ENCODE assay signal across 33 cellular contexts in genomic region chr17:58360664-58361063, GRCh38. TPM values are rescaled to one million over a fixed set of nuclear protein-coding genes. Genes with fewer than 3 reads are reported as not detected.
"Had no signal": no experiment of that assay in that cellular context is flagged by ENCODE, and none has a peak within 500 bp of the region (broad histone marks: within the 10 kb centered on the region; RNA-seq: fewer than 3 reads in every experiment).

No MANE protein-coding gene starts in this region.

- H3K9me3 Mint-ChIP-seq: activated naive CD4-positive, alpha-beta T cell treated with anti-CD3 and anti-CD28 coated beads for 36 hours; activated naive CD8-positive, alpha-beta T cell treated with anti-CD3 and anti-CD28 coated beads for 36 hours; activated T-helper 1 cell treated with anti-CD3 and anti-CD28 coated beads, Interleukin-12 subunit alpha, Interleukin-12 subunit beta, Interleukin-2, Interleukin-4 antibody, amounts not matched to agents 30 ng/mL and 10 ng/mL and 1 ng/mL, durations not matched to agents 14 hours and 24 hours and 36 hours; brain; immature natural killer cell; memory B cell; natural killer cell; T-helper 1 cell treated with Interleukin-12 subunit alpha and Interleukin-12 subunit beta and Interleukin-4 antibody, amounts not matched to agents 30 μg/mL and 1 μg/mL, for 36 hours; type B pancreatic cell had no signal

- H3K9me3 ChIP-seq: adrenal gland, heart left ventricle, spleen, uterus had no signal

- H3K36me3 Mint-ChIP-seq: activated naive CD8-positive, alpha-beta T cell treated with anti-CD3 and anti-CD28 coated beads for 36 hours; brain; natural killer cell; type B pancreatic cell had no signal

- ATAC-seq: activated CD4-positive, CD25-positive, alpha-beta regulatory T cell treated with anti-CD3 and anti-CD28 coated beads, Interleukin-2, amount 50 U/mL, for 24 hours; heart left ventricle; left colon; natural killer cell; right cardiac atrium had no signal

- H3K4me3 ChIP-seq: adrenal gland, cardiac muscle cell, coronary artery, dorsolateral prefrontal cortex, heart left ventricle, spleen, uterus had no signal

- H3K27ac ChIP-seq: cardiac muscle cell, coronary artery, dorsolateral prefrontal cortex, heart left ventricle, spleen, uterus, WERI-Rb-1 had no signal

- DNase-seq: activated CD4-positive, alpha-beta T cell treated with anti-CD3 and anti-CD28 coated beads for 48 hours; activated CD4-positive, alpha-beta T cell treated with anti-CD3 and anti-CD28 coated beads, Interleukin-2, amount 50 U/mL, for 48 hours; activated CD8-positive, alpha-beta memory T cell treated with anti-CD3 and anti-CD28 coated beads for 24 hours; activated effector memory CD4-positive, alpha-beta T cell treated with anti-CD3 and anti-CD28 coated beads, Interleukin-2, amount 50 U/mL, for 16 hours; activated naive CD4-positive, alpha-beta T cell treated with anti-CD3 and anti-CD28 coated beads for 36 hours; activated naive CD8-positive, alpha-beta T cell treated with anti-CD3 and anti-CD28 coated beads for 36 hours; activated T-cell treated with anti-CD3 and anti-CD28 coated beads, Interleukin-2, amount 50 U/mL, for 1 hour; aorta; dorsolateral prefrontal cortex; effector memory CD4-positive, alpha-beta T cell; heart left ventricle; immature natural killer cell; kidney; left colon; natural killer cell; posterior cingulate gyrus; right cardiac atrium; spleen; stimulated activated CD4-positive, alpha-beta T cell treated with anti-CD3 and anti-CD28 coated beads, Interleukin-2, amount 100 ng/mL, for 48 hours; stimulated activated naive CD4-positive, alpha-beta T cell treated with Interleukin-2 at 50 U/mL for 16 hours; T1000; uterus; WERI-Rb-1 had no signal

- H3K27me3 Mint-ChIP-seq: activated naive CD8-positive, alpha-beta T cell treated with anti-CD3 and anti-CD28 coated beads for 36 hours; memory B cell; type B pancreatic cell had no signal

- H3K4me1 ChIP-seq: heart left ventricle, spleen, uterus had no signal

- H3K27me3 ChIP-seq: adrenal gland, cardiac muscle cell, dorsolateral prefrontal cortex, heart left ventricle, spleen, uterus had no signal

- H3K36me3 ChIP-seq: cardiac muscle cell, spleen, uterus, WERI-Rb-1 had no signal

- H3K4me1 Mint-ChIP-seq: activated naive CD8-positive, alpha-beta T cell treated with anti-CD3 and anti-CD28 coated beads for 36 hours; brain had no signal

- H3K27ac Mint-ChIP-seq: activated naive CD4-positive, alpha-beta T cell treated with anti-CD3 and anti-CD28 coated beads for 36 hours; activated naive CD8-positive, alpha-beta T cell treated with anti-CD3 and anti-CD28 coated beads for 36 hours; activated T-helper 1 cell treated with anti-CD3 and anti-CD28 coated beads, Interleukin-12 subunit alpha, Interleukin-12 subunit beta, Interleukin-2, Interleukin-4 antibody, amounts not matched to agents 30 ng/mL and 10 ng/mL and 1 ng/mL, durations not matched to agents 14 hours and 24 hours and 36 hours; brain; memory B cell; T-helper 1 cell treated with Interleukin-12 subunit alpha and Interleukin-12 subunit beta and Interleukin-4 antibody, amounts not matched to agents 30 μg/mL and 1 μg/mL, for 36 hours; type B pancreatic cell had no signal

- H3K4me3 Mint-ChIP-seq: activated naive CD4-positive, alpha-beta T cell treated with anti-CD3 and anti-CD28 coated beads for 36 hours; activated naive CD8-positive, alpha-beta T cell treated with anti-CD3 and anti-CD28 coated beads for 36 hours; activated T-helper 1 cell treated with anti-CD3 and anti-CD28 coated beads, Interleukin-12 subunit alpha, Interleukin-12 subunit beta, Interleukin-2, Interleukin-4 antibody, amounts not matched to agents 30 ng/mL and 10 ng/mL and 1 ng/mL, durations not matched to agents 14 hours and 24 hours and 36 hours; brain; immature natural killer cell; memory B cell; natural killer cell; T-helper 1 cell treated with Interleukin-12 subunit alpha and Interleukin-12 subunit beta and Interleukin-4 antibody, amounts not matched to agents 30 μg/mL and 1 μg/mL, for 36 hours; type B pancreatic cell had no signal

RNA-seq across cellular contexts. Expression of gene RNF43, which starts 56.7 kb away (rescaled TPM):
- total RNA-seq: fibroblast of villous mesenchyme had no signal
